16 cellular contexts compared by ENCODE assay signal in genomic region chr11:22082788-22083187, GRCh38.
A peak's percentile ranks its signal among the peaks of the same experiment; 100 is the strongest.
DNase-seq lines count a peak whose midpoint lies in the region; ATAC-seq and TF ChIP-seq lines count a peak whose summit lies in the region.
"Had no signal": no experiment of that assay in that cellular context is flagged by ENCODE, and none has a peak within 500 bp of the region (broad histone marks: within the 10 kb centered on the region; RNA-seq: fewer than 3 reads in every experiment).

No MANE protein-coding gene starts in this region.

- H2BK12ac ChIP-seq in H9 (ENCODE audit: insufficient read length, low read depth, low read length): no peak overlapping the region

- H3K36me3 Mint-ChIP-seq in H9 (ENCODE audit: insufficient read depth in 1 of 3, low read depth in 3 of 3): no peaks in the 10 kb centered on the region
- H3K36me3 Mint-ChIP-seq: CD4-positive, alpha-beta memory T cell had no signal

- H3K27ac ChIP-seq in BLaER1 (no peak overlapping the region; the same call in 1 of the 2 replicates), body of pancreas (peak overlapping the region in 3 of 4 donors; percentile 44 to 73 (median 62)), right lobe of liver (peak overlapping the region; percentile 39 to 65 (median 46)), H9 (ENCODE audit: insufficient read length, low read depth, low read length) (no peak overlapping the region), vagina (no peak overlapping the region)

- H2BK15ac ChIP-seq in H9 (ENCODE audit: low read depth, low read length): no peak overlapping the region

- H4K8ac ChIP-seq in H9 (replicated peaks; ENCODE audit: insufficient read length, low read depth, low read length): no peak overlapping the region

- DNase-seq in body of pancreas: no peak
- no peak for DNase-seq in right lobe of liver
- DNase-seq in H9: no peak
- no peak for DNase-seq in vagina (ENCODE audit: extremely low spot score in 2 of 2)
- DNase-seq: C1 segment of cervical spinal cord; Calu3; CD4-positive, alpha-beta memory T cell; COR-L47; DMS53; DMS79 treated with DMSO at 0.1 percent for 48 hours; GF-D8; GOT3; HCEC 1CT had no signal

- intact Hi-C loops in body of pancreas (cut with DNase I): no loop called here
- intact Hi-C loops in right lobe of liver (cut with DNase I): no loop called here
- intact Hi-C loops in vagina (cut with DNase I): no loop called here

- no peak overlapping the region for H3K4ac ChIP-seq in H9 (ENCODE audit: low read depth, low read length)

- H3K4me2 ChIP-seq in BLaER1 (peak overlapping the region; percentile 42), H9 (ENCODE audit: insufficient read depth, insufficient read length, low read length) (no peak overlapping the region)

- H2BK5ac ChIP-seq in H9 (ENCODE audit: insufficient read length, low read length): no peak overlapping the region

- TF ChIP-seq POLR2A in body of pancreas (IDR thresholded peaks at IDR 0.05) (no peak), right lobe of liver (IDR thresholded peaks at IDR 0.05) (no peak), vagina (IDR thresholded peaks at IDR 0.05) (no peak)

- no peaks in the 10 kb centered on the region for H3K27me3 ChIP-seq in BLaER1
- H3K27me3 ChIP-seq in body of pancreas: no peaks in the 10 kb centered on the region
- H3K27me3 ChIP-seq in right lobe of liver: no peaks in the 10 kb centered on the region
- H3K27me3 ChIP-seq in H9 (ENCODE audit: insufficient read depth, low read length): no peaks in the 10 kb centered on the region
- no peaks in the 10 kb centered on the region for H3K27me3 ChIP-seq in vagina

- H3K4me1 ChIP-seq in BLaER1 (peaks cover 46% of the 10 kb centered on the region), body of pancreas (peaks cover 50% of the 10 kb centered on the region), right lobe of liver (peaks cover 0 to 51% (median 14%) of the 10 kb centered on the region in 4 donors), H9 (ENCODE audit: insufficient read depth, low read length) (no peaks in the 10 kb centered on the region), vagina (no peaks in the 10 kb centered on the region)

- H2BK120ac ChIP-seq in H9 (ENCODE audit: low read depth, low read length, poor library complexity, severe bottlenecking): no peak overlapping the region

- H4K91ac ChIP-seq in H9 (ENCODE audit: insufficient read length, low read depth, low read length): no peak overlapping the region

- no peaks in the 10 kb centered on the region for H3K23me2 ChIP-seq in H9 (ENCODE audit: insufficient read length, low read depth, low read length, poor library complexity, severe bottlenecking)

- H3K79me1 ChIP-seq in H9 (ENCODE audit: insufficient read depth, low read depth, low read length, poor library complexity, severe bottlenecking): no peaks in the 10 kb centered on the region

- H3T11ph ChIP-seq in H9 (ENCODE audit: low read length): no peak overlapping the region

- no peak overlapping the region for H2AFZ ChIP-seq in H9 (ENCODE audit: low read length)

- no peak overlapping the region for H3K14ac ChIP-seq in H9 (ENCODE audit: insufficient read depth, low read length)

- ATAC-seq in body of pancreas: peak; percentile 52
- peak; percentile 75 to 80 (median 78) for ATAC-seq in right lobe of liver
- no peak for ATAC-seq in HG02885 (IDR thresholded peaks at IDR 0.05; ENCODE audit: poor library complexity, unreplicated experiment)

- H3K4me3 ChIP-seq in BLaER1: no peak overlapping the region
- no peak overlapping the region for H3K4me3 ChIP-seq in body of pancreas
- H3K4me3 ChIP-seq in right lobe of liver: no peak overlapping the region
- no peak overlapping the region for H3K4me3 ChIP-seq in vagina

- H2AK5ac ChIP-seq in H9 (ENCODE audit: insufficient read length, low read length): no peak overlapping the region

- H3K56ac ChIP-seq in H9 (ENCODE audit: insufficient read length, low read depth, low read length): no peak overlapping the region

- no peak overlapping the region for H2BK20ac ChIP-seq in H9 (ENCODE audit: low read depth, low read length, poor library complexity, severe bottlenecking)

- 0 out of 2 replicates have a peak, but pooled peaks cover 1% of the 10 kb centered on the region for H3K27me3 Mint-ChIP-seq in H9 (ENCODE audit: low read depth)
- H3K27me3 Mint-ChIP-seq: B cell; CD4-positive, alpha-beta memory T cell had no signal

- H3K4me3 Mint-ChIP-seq in H9: no peak overlapping the region
- H3K4me3 Mint-ChIP-seq: B cell; CD4-positive, alpha-beta memory T cell had no signal

- H3K9me3 Mint-ChIP-seq in H9: no peaks in the 10 kb centered on the region; a peak in 1 of 5 replicates

- no peak overlapping the region for H3K27ac Mint-ChIP-seq in H9
- H3K27ac Mint-ChIP-seq: B cell; CD4-positive, alpha-beta memory T cell had no signal

- H3K36me3 ChIP-seq in BLaER1: no peaks in the 10 kb centered on the region
- H3K36me3 ChIP-seq in body of pancreas (replicated peaks in 1 of 2; ENCODE audit: insufficient read depth in 1 of 2, low read depth in 2 of 2): no peaks in the 10 kb centered on the region
- H3K36me3 ChIP-seq in right lobe of liver: no peaks in the 10 kb centered on the region
- no peaks in the 10 kb centered on the region for H3K36me3 ChIP-seq in vagina

- peaks cover 15% of the 10 kb centered on the region for H3K9me3 ChIP-seq in BLaER1
- no peaks in the 10 kb centered on the region for H3K9me3 ChIP-seq in body of pancreas
- no peaks in the 10 kb centered on the region for H3K9me3 ChIP-seq in right lobe of liver
- H3K9me3 ChIP-seq in H9 (ENCODE audit: control insufficient read depth, low read depth, low read length): no peaks in the 10 kb centered on the region
- no peaks in the 10 kb centered on the region for H3K9me3 ChIP-seq in vagina

- no peak overlapping the region for H3K9ac ChIP-seq in BLaER1
- no peak overlapping the region for H3K9ac ChIP-seq in H9 (ENCODE audit: extremely low read depth, insufficient read length, low read length)

- no peak overlapping the region for H3K18ac ChIP-seq in H9 (ENCODE audit: insufficient read length, low read depth, low read length)

- H3K23ac ChIP-seq in H9 (ENCODE audit: insufficient read length, low read depth, low read length): no peak overlapping the region

- TF ChIP-seq CTCF in body of pancreas (IDR thresholded peaks at IDR 0.05) (no peak), right lobe of liver (IDR thresholded peaks at IDR 0.05) (no peak), H9 (conservative IDR thresholded peaks at IDR 0.05) (no peak), vagina (IDR thresholded peaks at IDR 0.05) (no peak)

- no peak overlapping the region for H4K5ac ChIP-seq in H9 (ENCODE audit: insufficient read length, low read depth, low read length)

- no peaks in the 10 kb centered on the region for H3K79me2 ChIP-seq in H9 (ENCODE audit: insufficient read depth, low read length)

- peaks cover 3 to 5% of the 10 kb centered on the region in 2 experiments; a peak in 2 of 4 replicates for H3K4me1 Mint-ChIP-seq in H9
- H3K4me1 Mint-ChIP-seq: B cell; CD4-positive, alpha-beta memory T cell had no signal

- H4K20me1 ChIP-seq in BLaER1 (no peaks in the 10 kb centered on the region), H9 (ENCODE audit: control insufficient read depth, insufficient read depth, insufficient read length) (no peaks in the 10 kb centered on the region)

Comparison
In these comparisons a context has a peak if more than half of its experiments do, and no peak if none do; other contexts are left out.
1. H3K27ac ChIP-seq: peak in body of pancreas (3 of 4) and right lobe of liver (3 of 3); none in BLaER1 (single experiment), H9 (single experiment) and vagina (single experiment).